In genomic region chr7:74655785-74656420, GRCh38 we compare ENCODE assay signal across 8 cellular contexts. TPM values are rescaled to one million over a fixed set of nuclear protein-coding genes. Genes with fewer than 3 reads are reported as not detected.
A peak's percentile ranks its signal among the peaks of the same experiment; 100 is the strongest.
DNase-seq lines count a peak whose midpoint lies in the region; ATAC-seq and TF ChIP-seq lines count a peak whose summit lies in the region.

No MANE protein-coding gene starts in this region.

- no peaks in the 10 kb centered on the region for H3K36me3 ChIP-seq in heart left ventricle
- no peaks in the 10 kb centered on the region for H3K36me3 ChIP-seq in right lobe of liver
- H3K36me3 ChIP-seq in urinary bladder (ENCODE audit: insufficient read depth): no peaks in the 10 kb centered on the region

- no peak for DNase-seq in heart left ventricle
- no peak for DNase-seq in Right ventricle myocardium inferior (ENCODE audit: missing footprints)
- no peak for DNase-seq in activated naive CD8-positive, alpha-beta T cell treated with anti-CD3 and anti-CD28 coated beads, Interleukin-2, amount 50 U/mL, for 24 hours
- DNase-seq in right lobe of liver: no peak
- DNase-seq in NCI-H1930 (lab: John Stamatoyannopoulos, UW): no peak

- no peak for TF ChIP-seq POLR2A in heart left ventricle (IDR thresholded peaks at IDR 0.05)
- TF ChIP-seq POLR2A in right lobe of liver (IDR thresholded peaks at IDR 0.05): no peak

- H3K27me3 Mint-ChIP-seq in activated naive CD8-positive, alpha-beta T cell treated with anti-CD3 and anti-CD28 coated beads, Interleukin-2, amount 50 U/mL, for 24 hours: no peaks in the 10 kb centered on the region

- H3K9me3 Mint-ChIP-seq in activated naive CD8-positive, alpha-beta T cell treated with anti-CD3 and anti-CD28 coated beads, Interleukin-2, amount 50 U/mL, for 24 hours: no peaks in the 10 kb centered on the region

- H3K4me1 ChIP-seq in heart left ventricle (peaks cover 0 to 35% (median 28%) of the 10 kb centered on the region in 12 donors), right lobe of liver (peaks cover 0 to 38% (median 10%) of the 10 kb centered on the region in 4 donors), urinary bladder (ENCODE audit: insufficient read depth) (peaks cover 3% of the 10 kb centered on the region)

- peak overlapping the region; percentile 89 for H3K27ac Mint-ChIP-seq in activated naive CD8-positive, alpha-beta T cell treated with anti-CD3 and anti-CD28 coated beads, Interleukin-2, amount 50 U/mL, for 24 hours

- peak overlapping the region; percentile 72 to 100 (median 99) for H3K4me3 ChIP-seq in heart left ventricle
- H3K4me3 ChIP-seq in right lobe of liver: peak overlapping the region; percentile 95 to 99 (median 98)
- peak overlapping the region; percentile 100 for H3K4me3 ChIP-seq in urinary bladder (ENCODE audit: low read depth, low read length)

- no peak for ATAC-seq in heart left ventricle
- no peak for ATAC-seq in Right ventricle myocardium inferior
- no peak for ATAC-seq in activated naive CD8-positive, alpha-beta T cell treated with anti-CD3 and anti-CD28 coated beads, Interleukin-2, amount 50 U/mL, for 24 hours
- no peak for ATAC-seq in right lobe of liver
- ATAC-seq in HG03108 (IDR thresholded peaks at IDR 0.05; ENCODE audit: unreplicated experiment): no peak
- ATAC-seq in HG03520 (IDR thresholded peaks at IDR 0.05; ENCODE audit: unreplicated experiment): no peak

- H3K27ac ChIP-seq in heart left ventricle: peak overlapping the region; percentile 97 to 100 (median 100)
- peak overlapping the region; percentile 88 to 100 (median 99) for H3K27ac ChIP-seq in right lobe of liver
- no peak overlapping the region for H3K27ac ChIP-seq in urinary bladder (ENCODE audit: low read depth)

- peaks cover 61% of the 10 kb centered on the region for H3K4me1 Mint-ChIP-seq in activated naive CD8-positive, alpha-beta T cell treated with anti-CD3 and anti-CD28 coated beads, Interleukin-2, amount 50 U/mL, for 24 hours

- H3K9me3 ChIP-seq in heart left ventricle (no peaks in the 10 kb centered on the region), right lobe of liver (no peaks in the 10 kb centered on the region)

- intact Hi-C loops in heart left ventricle (cut with DNase I): loop anchor here in 6 of 10 donors (5.0 to 10.0 kb wide), 5 partner anchors 34 to 201 kb away; partner anchors contain the start of gene GTF2IRD1 (in 4 of the 6)
- intact Hi-C loops in Right ventricle myocardium inferior (cut with DNase I): loop anchor here (5.0 to 10.0 kb wide), 4 partner anchors 46 to 481 kb away; partner anchors contain the start of genes EIF4H and GTF2IRD1
- intact Hi-C loops in right lobe of liver (cut with DNase I): no loop called here

- 34 to 43% (median 37%) methylated on average over 20 of the region's 20 CpGs for WGBS in heart left ventricle, 4 donors
- WGBS in right lobe of liver (ENCODE audit: insufficient coverage, low coverage, low lambda C conversion rate, missing lambda C conversion rate): 37% methylated on average over 18 of the region's 20 CpGs
- 31% methylated on average over 20 of the region's 20 CpGs for WGBS in urinary bladder

- TF ChIP-seq CTCF in heart left ventricle (IDR thresholded peaks at IDR 0.05) (no peak), right lobe of liver (IDR thresholded peaks at IDR 0.05) (no peak)

- H3K4me3 Mint-ChIP-seq in activated naive CD8-positive, alpha-beta T cell treated with anti-CD3 and anti-CD28 coated beads, Interleukin-2, amount 50 U/mL, for 24 hours: peak overlapping the region; percentile 88

- peaks cover 18% of the 10 kb centered on the region for H3K36me3 Mint-ChIP-seq in activated naive CD8-positive, alpha-beta T cell treated with anti-CD3 and anti-CD28 coated beads, Interleukin-2, amount 50 U/mL, for 24 hours (ENCODE audit: low read depth)

- H3K27me3 ChIP-seq in heart left ventricle: no peaks in the 10 kb centered on the region
- H3K27me3 ChIP-seq in right lobe of liver: no peaks in the 10 kb centered on the region

RNA-seq across cellular contexts. Expression of gene GTF2I, which starts 1.6 kb away (rescaled TPM):
- total RNA-seq in heart left ventricle: 100 to 1,000 TPM in 7 of 9 donors, 10 to 100 TPM in 2; 76.7 to 135 (median 118) TPM
- 10 to 100 TPM; 28.8 to 38.7 TPM for polyA plus RNA-seq in heart left ventricle
- 121 TPM for total RNA-seq in Right ventricle myocardium inferior
- total RNA-seq in right lobe of liver: 100 to 1,000 TPM in 2 of 6 experiments, 10 to 100 TPM in 4; 59.0 to 116 (median 90.9) TPM
- total RNA-seq in urinary bladder: 283 TPM
- polyA plus RNA-seq in urinary bladder: 65.7 TPM

Comparison
In these comparisons a context has a peak if more than half of its experiments do, and no peak if none do; other contexts are left out.
1. intact Hi-C loops: an anchor here in heart left ventricle (5.0 to 10.0 kb wide) and Right ventricle myocardium inferior (5.0 to 10.0 kb wide); none called in right lobe of liver.